ENCODE assay signal across 31 cellular contexts in genomic region chr19:33529094-33529676, GRCh38.
"Had no signal": no experiment of that assay in that cellular context is flagged by ENCODE, and none has a peak within 500 bp of the region (broad histone marks: within the 10 kb centered on the region; RNA-seq: fewer than 3 reads in every experiment).

No MANE protein-coding gene starts in this region.

- H3K27ac ChIP-seq: adrenal gland, body of pancreas, esophagus muscularis mucosa, foreskin keratinocyte, gastrocnemius medialis, heart left ventricle had no signal

- H3K27me3 ChIP-seq: adrenal gland, body of pancreas had no signal

- ATAC-seq: activated CD4-positive, alpha-beta T cell treated with anti-CD3 and anti-CD28 coated beads for 36 hours; activated CD8-positive, alpha-beta memory T cell treated with anti-CD3 and anti-CD28 coated beads, Interleukin-2, amount 10 ng/mL, durations not matched to agents 7 days and 5 days; activated CD8-positive, alpha-beta T cell treated with anti-CD3 and anti-CD28 coated beads, Interleukin-2, amount 10 ng/mL, durations not matched to agents 7 days and 5 days; activated naive CD8-positive, alpha-beta T cell treated with anti-CD3 and anti-CD28 coated beads, Interleukin-2, amount 50 U/mL, for 24 hours; body of pancreas; effector memory CD8-positive, alpha-beta T cell; foreskin keratinocyte; gastrocnemius medialis; heart left ventricle had no signal

- H3K4me1 ChIP-seq: body of pancreas, esophagus muscularis mucosa, foreskin keratinocyte, gastrocnemius medialis, heart left ventricle had no signal

- H3K9me3 ChIP-seq: adrenal gland, body of pancreas, esophagus muscularis mucosa, gastrocnemius medialis, heart left ventricle had no signal

- FAIRE-seq: colon had no signal

- DNase-seq: activated CD4-positive, alpha-beta memory T cell treated with anti-CD3 and anti-CD28 coated beads for 36 hours; activated CD4-positive, alpha-beta T cell treated with anti-CD3 and anti-CD28 coated beads for 36 hours; activated CD4-positive, alpha-beta T cell treated with anti-CD3 and anti-CD28 coated beads, Interleukin-2, amount 10 ng/mL, durations not matched to agents 24 days and 14 days; activated CD4-positive, CD25-positive, alpha-beta regulatory T cell; activated CD4-positive, CD25-positive, alpha-beta regulatory T cell treated with anti-CD3 and anti-CD28 coated beads, Interleukin-2, amount 50 U/mL, for 72 hours; activated CD8-positive, alpha-beta memory T cell treated with anti-CD3 and anti-CD28 coated beads, Interleukin-2, amount 10 ng/mL, durations not matched to agents 7 days and 5 days; activated CD8-positive, alpha-beta memory T cell treated with anti-CD3 and anti-CD28 coated beads, Interleukin-2, amount 50 U/mL, for 4 hours; activated CD8-positive, alpha-beta T cell treated with anti-CD3 and anti-CD28 coated beads, Interleukin-2, amount 10 ng/mL, durations not matched to agents 7 days and 5 days; activated effector memory CD4-positive, alpha-beta T cell treated with anti-CD3 and anti-CD28 coated beads, Interleukin-2, amount 50 U/mL, for 16 hours; activated naive CD4-positive, alpha-beta T cell treated with anti-CD3 and anti-CD28 coated beads for 36 hours; activated naive CD8-positive, alpha-beta T cell treated with anti-CD3 and anti-CD28 coated beads for 36 hours; activated naive CD8-positive, alpha-beta T cell treated with anti-CD3 and anti-CD28 coated beads, Interleukin-2, amount 50 U/mL, for 24 hours; activated T-cell treated with anti-CD3 and anti-CD28 coated beads, Interleukin-2, amount 50 U/mL, for 1 hour; activated T-cell treated with anti-CD3 and anti-CD28 coated beads, Interleukin-2, amount 50 U/mL, for 48 hours; adrenal gland; amygdala; aorta; body of pancreas; caudate nucleus; cortex of kidney; dermis blood vessel endothelial cell; effector CD4-positive, alpha-beta T cell; effector memory CD8-positive, alpha-beta T cell; erythroblast; foreskin keratinocyte; gastrocnemius medialis; glutamatergic neuron; heart left ventricle; T-helper 2 cell had no signal

- H3K4me3 ChIP-seq: adrenal gland, body of pancreas, esophagus muscularis mucosa, gastrocnemius medialis, heart left ventricle had no signal

- H3K36me3 ChIP-seq: adrenal gland, esophagus muscularis mucosa, gastrocnemius medialis, heart left ventricle had no signal
